Comparison of ENCODE assay signal across 14 cellular contexts in genomic region chr5:115455241-115455640, GRCh38.
DNase-seq lines count a peak whose midpoint lies in the region; ATAC-seq and TF ChIP-seq lines count a peak whose summit lies in the region.
"Had no signal": no experiment of that assay in that cellular context is flagged by ENCODE, and none has a peak within 500 bp of the region (broad histone marks: within the 10 kb centered on the region; RNA-seq: fewer than 3 reads in every experiment).

No MANE protein-coding gene starts in this region.

- no peaks in the 10 kb centered on the region for H3F3A ChIP-seq in MM.1S (ENCODE audit: insufficient read depth, low read length)

- H3K27me3 Mint-ChIP-seq in activated CD4-positive, alpha-beta T cell treated with anti-CD3 and anti-CD28 coated beads, Interleukin-2, amount 10 ng/mL, durations not matched to agents 7 days and 5 days: peaks cover 1% of the 10 kb centered on the region

- H3K4me1 Mint-ChIP-seq in activated CD4-positive, alpha-beta T cell treated with anti-CD3 and anti-CD28 coated beads, Interleukin-2, amount 10 ng/mL, durations not matched to agents 7 days and 5 days: no peaks in the 10 kb centered on the region
- H3K4me1 Mint-ChIP-seq: CD4-positive, alpha-beta memory T cell; IgD-negative memory B cell had no signal

- no peak for TF ChIP-seq CTCF in fibroblast of mammary gland (conservative IDR thresholded peaks at IDR 0.05; ENCODE audit: control insufficient read depth, insufficient read depth, low read depth, low read length)
- no peak for TF ChIP-seq CTCF in omental fat pad (IDR thresholded peaks at IDR 0.05)
- no peak for TF ChIP-seq CTCF in MM.1S (IDR thresholded peaks at IDR 0.05; ENCODE audit: low read length)

- ATAC-seq in omental fat pad (ENCODE audit: low FRiP score): peak; percentile 26

- no peaks in the 10 kb centered on the region for H3K36me3 ChIP-seq in MM.1S (replicated peaks; ENCODE audit: insufficient read depth, low read length)
- H3K36me3 ChIP-seq: ovary had no signal

- no peaks in the 10 kb centered on the region for H3K27me3 ChIP-seq in MM.1S (replicated peaks; ENCODE audit: insufficient read depth, low read length)
- H3K27me3 ChIP-seq: ovary had no signal

- H3K9me2 ChIP-seq in MM.1S (replicated peaks; ENCODE audit: insufficient read depth, low read length): no peaks in the 10 kb centered on the region

- no peaks in the 10 kb centered on the region for H3K36me3 Mint-ChIP-seq in activated CD4-positive, alpha-beta T cell treated with anti-CD3 and anti-CD28 coated beads, Interleukin-2, amount 10 ng/mL, durations not matched to agents 7 days and 5 days (ENCODE audit: low read depth)
- H3K36me3 Mint-ChIP-seq: CD4-positive, alpha-beta memory T cell; IgD-negative memory B cell had no signal

- H3K4me3 ChIP-seq in fibroblast of mammary gland (ENCODE audit: control insufficient read depth, low read depth, low read length): no peak overlapping the region
- no peak overlapping the region for H3K4me3 ChIP-seq in MM.1S (ENCODE audit: low read length)
- H3K4me3 ChIP-seq: ovary had no signal

- no peak overlapping the region for H2AFZ ChIP-seq in MM.1S (ENCODE audit: low read length)

- no peaks in the 10 kb centered on the region for H3K4me1 ChIP-seq in MM.1S (ENCODE audit: low read length)

- POLR2A ChIA-PET in activated CD4-positive, alpha-beta T cell treated with anti-CD3 and anti-CD28 coated beads, Interleukin-2, amount 10 ng/mL, durations not matched to agents 7 days and 5 days (lab: Charles Lee): no interaction called here

- no peak overlapping the region for H3K27ac ChIP-seq in MM.1S (ENCODE audit: low read length)
- H3K27ac ChIP-seq: ovary had no signal

- no peak overlapping the region for H3K4me2 ChIP-seq in MM.1S (ENCODE audit: low read depth, low read length)

- no peak overlapping the region for H3K9ac ChIP-seq in MM.1S (ENCODE audit: low read length)

- H3K9me3 Mint-ChIP-seq in activated CD4-positive, alpha-beta T cell treated with anti-CD3 and anti-CD28 coated beads, Interleukin-2, amount 10 ng/mL, durations not matched to agents 7 days and 5 days: no peaks in the 10 kb centered on the region
- H3K9me3 Mint-ChIP-seq: activated T-cell treated with anti-CD3 and anti-CD28 coated beads, Interleukin-2, amount 50 U/mL, for 24 hours; CD4-positive, alpha-beta memory T cell; IgD-negative memory B cell had no signal

- H3K27ac Mint-ChIP-seq in activated CD4-positive, alpha-beta T cell treated with anti-CD3 and anti-CD28 coated beads, Interleukin-2, amount 10 ng/mL, durations not matched to agents 7 days and 5 days: no peak overlapping the region
- H3K27ac Mint-ChIP-seq: activated T-cell treated with anti-CD3 and anti-CD28 coated beads, Interleukin-2, amount 50 U/mL, for 24 hours; CD4-positive, alpha-beta memory T cell; IgD-negative memory B cell had no signal

- H3K79me2 ChIP-seq in MM.1S (ENCODE audit: low read length): no peaks in the 10 kb centered on the region

- no peak overlapping the region for H3K4me3 Mint-ChIP-seq in activated CD4-positive, alpha-beta T cell treated with anti-CD3 and anti-CD28 coated beads, Interleukin-2, amount 10 ng/mL, durations not matched to agents 7 days and 5 days
- H3K4me3 Mint-ChIP-seq: activated T-cell treated with anti-CD3 and anti-CD28 coated beads, Interleukin-2, amount 50 U/mL, for 24 hours; CD4-positive, alpha-beta memory T cell; IgD-negative memory B cell had no signal

- DNase-seq in Daoy (ENCODE audit: low read depth): peak; percentile 58
- DNase-seq in RKO (ENCODE audit: low spot score): peak; percentile 19
- DNase-seq in fibroblast of mammary gland (ENCODE audit: low read depth): peak; percentile 99
- DNase-seq in omental fat pad (ENCODE audit: low spot score): no peak
- DNase-seq in MM.1S: no peak
- no peak for DNase-seq in NCI-H345 (lab: John Stamatoyannopoulos, UW)
- no peak for DNase-seq in activated CD4-positive, alpha-beta T cell treated with anti-CD3 and anti-CD28 coated beads, Interleukin-2, amount 10 ng/mL, durations not matched to agents 7 days and 5 days
- no peak for DNase-seq in central memory CD4-positive, alpha-beta T cell
- DNase-seq: activated T-cell treated with anti-CD3 and anti-CD28 coated beads, Interleukin-2, amount 50 U/mL, for 24 hours; CD4-positive, alpha-beta memory T cell; cerebellar nuclear complex; NCI-H510A treated with DMSO at 0.1 percent for 48 hours; ovary had no signal

- H3K9me3 ChIP-seq in MM.1S (replicated peaks; ENCODE audit: insufficient read depth, low read length): no peaks in the 10 kb centered on the region
- H3K9me3 ChIP-seq: ovary had no signal

- CTCF ChIA-PET in activated CD4-positive, alpha-beta T cell treated with anti-CD3 and anti-CD28 coated beads, Interleukin-2, amount 10 ng/mL, durations not matched to agents 7 days and 5 days (lab: Charles Lee): no interaction called here

- no peaks in the 10 kb centered on the region for H4K20me1 ChIP-seq in MM.1S (ENCODE audit: insufficient read depth, low read length)

Comparison
In these comparisons a context has a peak if more than half of its experiments do, and no peak if none do; other contexts are left out.
1. DNase-seq: peak in Daoy (single experiment), RKO (single experiment) and fibroblast of mammary gland (single experiment); none in omental fat pad (single experiment), MM.1S (single experiment), NCI-H345 (single experiment), activated CD4-positive, alpha-beta T cell treated with anti-CD3 and anti-CD28 coated beads, Interleukin-2, amount 10 ng/mL, durations not matched to agents 7 days and 5 days (single experiment) and central memory CD4-positive, alpha-beta T cell (single experiment).